8 cellular contexts compared by ENCODE assay signal in genomic region chr19:10699650-10700335, GRCh38. TPM values are rescaled to one million over a fixed set of nuclear protein-coding genes. Genes with fewer than 3 reads are reported as not detected.
DNase-seq lines count a peak whose midpoint lies in the region; ATAC-seq and TF ChIP-seq lines count a peak whose summit lies in the region.

No MANE protein-coding gene starts in this region.

- H3K9me3 ChIP-seq in suprapubic skin: no peaks in the 10 kb centered on the region

- no peak overlapping the region for H3K4me3 ChIP-seq in suprapubic skin

- DNase-seq in GM03348 (ENCODE audit: low spot score) (peak; percentile 61), MV-4-11 (lab: John Stamatoyannopoulos, UW) (peak; percentile 69), T-helper 2 cell (peak in 4 of 5 experiments; percentile 33 to 66 (median 61)), amniotic stem cell (lab: John Stamatoyannopoulos, UW) (peak; percentile 24), kidney tubule cell (ENCODE audit: low spot score) (peak; percentile 67), suprapubic skin (ENCODE audit: low spot score in 2 of 2) (no peak)
- peak; percentile 39 to 52 for DNase-seq in stimulated activated CD8-positive, alpha-beta memory T cell treated with anti-CD3 and anti-CD28 coated beads, Interleukin-2, amount 100 ng/mL, for 1 hour (ENCODE audit: low read depth in 2 of 2)

- no peak overlapping the region for H3K27ac ChIP-seq in suprapubic skin

- H3K36me3 ChIP-seq in suprapubic skin: no peaks in the 10 kb centered on the region

- no peak for ATAC-seq in HG02763 (IDR thresholded peaks at IDR 0.05; ENCODE audit: unreplicated experiment)

- no peak for TF ChIP-seq POLR2A in suprapubic skin (IDR thresholded peaks at IDR 0.05)

- no peaks in the 10 kb centered on the region for H3K27me3 ChIP-seq in suprapubic skin

- TF ChIP-seq CTCF in suprapubic skin (IDR thresholded peaks at IDR 0.05): peak in 1 of 2 donors; percentile 46

- no peak for TF ChIP-seq EP300 in suprapubic skin (IDR thresholded peaks at IDR 0.05)

- peaks cover 28% of the 10 kb centered on the region for H3K4me1 ChIP-seq in suprapubic skin

- 39% methylated on average over 15 of the region's 15 CpGs for WGBS in suprapubic skin

RNA-seq across cellular contexts. Expression of gene QTRT1, which starts 1.4 kb away (rescaled TPM):
- total RNA-seq in suprapubic skin: 10 to 100 TPM; 34.4 to 57.2 (median 40.2) TPM

RNA-seq across cellular contexts. Expression of gene DNM2, which starts 18.1 kb away (rescaled TPM):
- 100 to 1,000 TPM; 135 to 322 (median 173) TPM for total RNA-seq in suprapubic skin

RNA-seq across cellular contexts. Expression of gene ILF3, which starts 45.6 kb away (rescaled TPM):
- 100 to 1,000 TPM; 114 to 280 (median 132) TPM for total RNA-seq in suprapubic skin

Comparison
In these comparisons a context has a peak if more than half of its experiments do, and no peak if none do; other contexts are left out.
1. DNase-seq: peak in GM03348 (single experiment), MV-4-11 (single experiment), T-helper 2 cell (4 of 5), amniotic stem cell (single experiment), kidney tubule cell (single experiment) and stimulated activated CD8-positive, alpha-beta memory T cell treated with anti-CD3 and anti-CD28 coated beads, Interleukin-2, amount 100 ng/mL, for 1 hour (2 of 2); none in suprapubic skin (0 of 2).